16 cellular contexts compared by ENCODE assay signal in the genomic region with DNA sequence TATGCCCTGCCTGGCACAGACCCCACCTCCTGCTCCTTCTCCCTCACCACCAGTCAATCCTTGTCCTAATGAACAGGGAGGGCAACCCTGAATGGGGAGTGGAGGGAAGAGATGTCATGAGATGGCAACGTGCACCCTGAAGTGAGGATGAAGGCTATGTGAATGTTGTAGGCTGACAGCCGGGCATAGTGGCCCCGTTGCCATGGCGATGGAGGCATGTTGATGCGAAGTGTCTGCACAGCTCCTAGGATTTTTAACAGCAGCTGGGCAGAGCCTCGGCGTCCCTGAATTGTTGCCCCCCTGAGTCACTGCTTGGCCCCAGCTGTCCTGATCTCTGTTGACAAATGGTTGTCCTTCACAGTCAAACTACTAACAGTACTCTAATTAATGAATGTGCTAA. TPM values are rescaled to one million over a fixed set of nuclear protein-coding genes. Genes with fewer than 3 reads are reported as not detected.
DNase-seq lines count a peak whose midpoint lies in the region; ATAC-seq and TF ChIP-seq lines count a peak whose summit lies in the region.
"Had no signal": no experiment of that assay in that cellular context is flagged by ENCODE, and none has a peak within 500 bp of the region (broad histone marks: within the 10 kb centered on the region; RNA-seq: fewer than 3 reads in every experiment).

No MANE protein-coding gene starts in this region.

- no peak overlapping the region for H2AFZ ChIP-seq in neural progenitor cell (replicated peaks)

- H3K9ac ChIP-seq in neural progenitor cell = no peak overlapping the region

- H3K4me1 ChIP-seq in neural progenitor cell = no peaks in the 10 kb centered on the region

- H3K27ac ChIP-seq in neural progenitor cell = no peak overlapping the region
- H3K27ac ChIP-seq in brain microvascular endothelial cell = no peak overlapping the region

- H4K20me1 ChIP-seq in neural progenitor cell (ENCODE audit: low read depth) = no peaks in the 10 kb centered on the region

- peak overlapping the region; percentile 98 for H3K27ac Mint-ChIP-seq in neural progenitor cell
- H3K27ac Mint-ChIP-seq: activated T-cell treated with anti-CD3 and anti-CD28 coated beads, Interleukin-2, amount 50 U/mL, for 72 hours; dendritic cell treated with granulocyte-macrophage colony-stimulating factor and Interleukin-4, amounts not matched to agents 40 ng/mL and 50 ng/mL, for 4 days; IgD-negative memory B cell; memory B cell; progenitor cell of endocrine pancreas; T-helper 1 cell treated with Interleukin-12 subunit alpha and Interleukin-12 subunit beta and Interleukin-4 antibody, amounts not matched to agents 30 μg/mL and 1 μg/mL, for 36 hours had no signal

- no peaks in the 10 kb centered on the region for H3K36me3 Mint-ChIP-seq in neural progenitor cell
- H3K36me3 Mint-ChIP-seq: IgD-negative memory B cell, memory B cell had no signal

- H3K27me3 ChIP-seq in neural progenitor cell (no peaks in the 10 kb centered on the region), brain microvascular endothelial cell (replicated peaks) (no peaks in the 10 kb centered on the region)

- no peaks in the 10 kb centered on the region for H3K9me3 ChIP-seq in neural progenitor cell (ENCODE audit: low read depth)

- H3K36me3 ChIP-seq in neural progenitor cell (no peaks in the 10 kb centered on the region), brain microvascular endothelial cell (replicated peaks) (no peaks in the 10 kb centered on the region)

- in situ Hi-C loops in brain microvascular endothelial cell (cut with HindIII; ENCODE audit: low pct_ligation_motif_present, low sequenced_read_pairs) = no loop called here

- H3K9me3 Mint-ChIP-seq in neural progenitor cell = no peaks in the 10 kb centered on the region
- H3K9me3 Mint-ChIP-seq: activated T-cell treated with anti-CD3 and anti-CD28 coated beads, Interleukin-2, amount 50 U/mL, for 72 hours; dendritic cell treated with granulocyte-macrophage colony-stimulating factor and Interleukin-4, amounts not matched to agents 40 ng/mL and 50 ng/mL, for 4 days; IgD-negative memory B cell; memory B cell; T-helper 1 cell treated with Interleukin-12 subunit alpha and Interleukin-12 subunit beta and Interleukin-4 antibody, amounts not matched to agents 30 μg/mL and 1 μg/mL, for 36 hours had no signal

- peaks cover 29% of the 10 kb centered on the region for H3K4me1 Mint-ChIP-seq in neural progenitor cell

- no peaks in the 10 kb centered on the region for H3K79me2 ChIP-seq in neural progenitor cell (ENCODE audit: low read depth)

- H3K27me3 Mint-ChIP-seq in neural progenitor cell (ENCODE audit: insufficient read depth, low read depth) = peaks cover 5% of the 10 kb centered on the region
- H3K27me3 Mint-ChIP-seq: memory B cell had no signal

- TF ChIP-seq CTCF in neural progenitor cell (IDR thresholded peaks at IDR 0.05) (no peak), brain microvascular endothelial cell (IDR thresholded peaks at IDR 0.05; ENCODE audit: low read depth, low read length, missing control alignments) (no peak)

- ATAC-seq in HG03097 (IDR thresholded peaks at IDR 0.05; ENCODE audit: low FRiP score, unreplicated experiment) (no peak), GM18867 (IDR thresholded peaks at IDR 0.05; ENCODE audit: unreplicated experiment) (no peak)
- ATAC-seq: activated T-cell treated with anti-CD3 and anti-CD28 coated beads, Interleukin-2, amount 50 U/mL, for 72 hours had no signal

- H3F3A ChIP-seq in neural progenitor cell (ENCODE audit: low read depth) = no peaks in the 10 kb centered on the region

- DNase-seq in EH (ENCODE audit: low read depth) (peak; percentile 17), NCI-H2171 treated with DMSO at 0.1 percent for 48 hours (lab: John Stamatoyannopoulos, UW) (peak; percentile 59), cerebellar cortex (ENCODE audit: low spot score) (peak; percentile 53), neural progenitor cell (ENCODE audit: low spot score) (peak; percentile 68), LoVo (ENCODE audit: low spot score) (no peak), brain microvascular endothelial cell (no peak)
- DNase-seq: activated T-cell treated with anti-CD3 and anti-CD28 coated beads, Interleukin-2, amount 50 U/mL, for 72 hours; DND-41; NCI-H2107 had no signal

- H3K4me3 Mint-ChIP-seq in neural progenitor cell = peak overlapping the region; percentile 74
- H3K4me3 Mint-ChIP-seq: activated T-cell treated with anti-CD3 and anti-CD28 coated beads, Interleukin-2, amount 50 U/mL, for 72 hours; dendritic cell treated with granulocyte-macrophage colony-stimulating factor and Interleukin-4, amounts not matched to agents 40 ng/mL and 50 ng/mL, for 4 days; IgD-negative memory B cell; memory B cell; T-helper 1 cell treated with Interleukin-12 subunit alpha and Interleukin-12 subunit beta and Interleukin-4 antibody, amounts not matched to agents 30 μg/mL and 1 μg/mL, for 36 hours had no signal

- no peak overlapping the region for H3K4me3 ChIP-seq in neural progenitor cell
- H3K4me3 ChIP-seq in brain microvascular endothelial cell (ENCODE audit: low read depth, low read length) = no peak overlapping the region

- H3K4me2 ChIP-seq in neural progenitor cell = no peak overlapping the region

RNA-seq across cellular contexts. Expression of a gene that starts 4.8 kb away (rescaled TPM):
- total RNA-seq in neural progenitor cell (ENCODE audit: low replicate concordance) = not detected in 2 replicates
- total RNA-seq: progenitor cell of endocrine pancreas had no signal

Comparison
In these comparisons a context has a peak if more than half of its experiments do, and no peak if none do; other contexts are left out.
1. DNase-seq: peak in EH (single experiment), NCI-H2171 treated with DMSO at 0.1 percent for 48 hours (single experiment), cerebellar cortex (single experiment) and neural progenitor cell (single experiment); none in LoVo (single experiment) and brain microvascular endothelial cell (single experiment).